In genomic region chr11:57758174-57758573, GRCh38 we compare ENCODE assay signal across 32 cellular contexts. TPM values are rescaled to one million over a fixed set of nuclear protein-coding genes. Genes with fewer than 3 reads are reported as not detected.
"Had no signal": no experiment of that assay in that cellular context is flagged by ENCODE, and none has a peak within 500 bp of the region (broad histone marks: within the 10 kb centered on the region; RNA-seq: fewer than 3 reads in every experiment).

No MANE protein-coding gene starts in this region.

- H3K9me3 Mint-ChIP-seq: natural killer cell; nephron; neural progenitor cell; stimulated activated memory B cell treated with anti-CD40 and anti-IgM and Interleukin-4, amounts not matched to agents 10 μg/mL and 1 μg/mL and 100 μg/mL, for 72 hours; stimulated activated naive CD8-positive, alpha-beta T cell treated with anti-CD3 and anti-CD28 coated beads, Interleukin-15, amount 100 ng/mL, for 72 hours; type B pancreatic cell had no signal

- DNase-seq: natural killer cell; occipital lobe; ovary; posterior cingulate gyrus; psoas muscle; right cardiac atrium; spleen; stimulated activated CD4-positive, alpha-beta T cell treated with anti-CD3 and anti-CD28 coated beads, Interleukin-12 subunit alpha, Interleukin-12 subunit beta, amount 100 ng/mL, for 4 hours; stimulated activated CD4-positive, alpha-beta T cell treated with anti-CD3 and anti-CD28 coated beads, Interleukin-1b, Interleukin-23, amount 100 ng/mL, for 48 hours; stimulated activated CD4-positive, alpha-beta T cell treated with anti-CD3 and anti-CD28 coated beads, Interleukin-4, amount 100 ng/mL, for 1 hour; stimulated activated CD4-positive, alpha-beta T cell treated with anti-CD3 and anti-CD28 coated beads, Interleukin-4, amount 100 ng/mL, for 4 hours; stimulated activated CD8-positive, alpha-beta memory T cell treated with anti-CD3 and anti-CD28 coated beads, Interleukin-4, amount 100 ng/mL, for 48 hours; stimulated activated naive CD4-positive, alpha-beta T cell; stimulated activated naive CD8-positive, alpha-beta T cell treated with anti-CD3 and anti-CD28 coated beads, Interleukin-15, amount 100 ng/mL, for 72 hours; stimulated activated naive CD8-positive, alpha-beta T cell treated with anti-CD3 and anti-CD28 coated beads, Interleukin-15, Interleukin-2, amounts not matched to agents 100 U/mL and 50 U/mL, for 24 hours; substantia nigra; testis; tibial artery; transverse colon; upper lobe of right lung; uterus had no signal

- ATAC-seq: natural killer cell; psoas muscle; right cardiac atrium; sciatic nerve; stimulated activated memory B cell treated with anti-CD40 and anti-IgM and Interleukin-4, amounts not matched to agents 10 μg/mL and 1 μg/mL and 100 μg/mL, for 72 hours; stimulated activated naive CD8-positive, alpha-beta T cell treated with anti-CD3 and anti-CD28 coated beads, Interleukin-15, amount 100 ng/mL, for 72 hours; stimulated activated naive CD8-positive, alpha-beta T cell treated with anti-CD3 and anti-CD28 coated beads, Interleukin-15, Interleukin-2, amounts not matched to agents 100 U/mL and 50 U/mL, for 24 hours; upper lobe of right lung had no signal

- H3K27me3 Mint-ChIP-seq: progenitor cell of endocrine pancreas; stimulated activated memory B cell treated with anti-CD40 and anti-IgM and Interleukin-4, amounts not matched to agents 10 μg/mL and 1 μg/mL and 100 μg/mL, for 72 hours; stimulated activated naive CD8-positive, alpha-beta T cell treated with anti-CD3 and anti-CD28 coated beads, Interleukin-15, amount 100 ng/mL, for 72 hours; type B pancreatic cell had no signal

- H3K4me3 Mint-ChIP-seq: natural killer cell; neural progenitor cell; stimulated activated memory B cell treated with anti-CD40 and anti-IgM and Interleukin-4, amounts not matched to agents 10 μg/mL and 1 μg/mL and 100 μg/mL, for 72 hours; stimulated activated naive CD8-positive, alpha-beta T cell treated with anti-CD3 and anti-CD28 coated beads, Interleukin-15, amount 100 ng/mL, for 72 hours; type B pancreatic cell had no signal

- H3K27ac Mint-ChIP-seq: natural killer cell; neural progenitor cell; progenitor cell of endocrine pancreas; stimulated activated memory B cell treated with anti-CD40 and anti-IgM and Interleukin-4, amounts not matched to agents 10 μg/mL and 1 μg/mL and 100 μg/mL, for 72 hours; type B pancreatic cell had no signal

- H3K36me3 Mint-ChIP-seq: natural killer cell, neural progenitor cell had no signal

RNA-seq across cellular contexts. Expression of gene BTBD18, which starts 6.6 kb away (rescaled TPM):
- total RNA-seq: natural killer cell, occipital lobe, osteoblast, ovary, progenitor cell of endocrine pancreas, psoas muscle, renal cortical epithelial cell, right cardiac atrium, sciatic nerve, smooth muscle cell, spleen, suprapubic skin, transverse colon, upper lobe of right lung, urinary bladder, uterus had no signal
